1 cellular context compared by ENCODE assay signal in genomic region chr9:127163409-127163808, GRCh38.
TF ChIP-seq lines count a peak whose summit lies in the region.

No MANE protein-coding gene starts in this region.

TF ChIP-seq in GM12878, 131 proteins besides CTCF, POLR2A, EP300 and RAD21 (continued from another document):
- peak; percentile 28; the same call in 1 of the 2 replicates for TF ChIP-seq ZNF687 (IDR thresholded peaks at IDR 0.05)
- peak in 1 of 2 experiments; percentile 60; a peak in 2 of 4 replicates for TF ChIP-seq ETV6 (conservative IDR thresholded peaks at IDR 0.05 in 1 of 2, IDR thresholded peaks at IDR 0.05 in 1 of 2; ENCODE audit: borderline replicate concordance in 1 of 2, low read depth in 1 of 2)
- no peak for TF ChIP-seq USF1 (IDR thresholded peaks at IDR 0.05; ENCODE audit: borderline replicate concordance, extremely low read length, insufficient read depth, low read depth, low read length)
- TF ChIP-seq FOS (IDR thresholded peaks at IDR 0.05; ENCODE audit: borderline replicate concordance, extremely low read depth, insufficient read length), result no peak
- TF ChIP-seq SREBF2 (IDR thresholded peaks at IDR 0.05; ENCODE audit: low read length), result no peak
- no peak for TF ChIP-seq SMARCA5 (IDR thresholded peaks at IDR 0.05)
- no peak for TF ChIP-seq SMAD5 (IDR thresholded peaks at IDR 0.05; ENCODE audit: low read depth)
- TF ChIP-seq SUPT20H (IDR thresholded peaks at IDR 0.05; ENCODE audit: borderline replicate concordance, control insufficient read depth, low read depth, low read length), result no peak
- no peak for TF ChIP-seq RAD51 (IDR thresholded peaks at IDR 0.05)
- TF ChIP-seq, protein P1, sequence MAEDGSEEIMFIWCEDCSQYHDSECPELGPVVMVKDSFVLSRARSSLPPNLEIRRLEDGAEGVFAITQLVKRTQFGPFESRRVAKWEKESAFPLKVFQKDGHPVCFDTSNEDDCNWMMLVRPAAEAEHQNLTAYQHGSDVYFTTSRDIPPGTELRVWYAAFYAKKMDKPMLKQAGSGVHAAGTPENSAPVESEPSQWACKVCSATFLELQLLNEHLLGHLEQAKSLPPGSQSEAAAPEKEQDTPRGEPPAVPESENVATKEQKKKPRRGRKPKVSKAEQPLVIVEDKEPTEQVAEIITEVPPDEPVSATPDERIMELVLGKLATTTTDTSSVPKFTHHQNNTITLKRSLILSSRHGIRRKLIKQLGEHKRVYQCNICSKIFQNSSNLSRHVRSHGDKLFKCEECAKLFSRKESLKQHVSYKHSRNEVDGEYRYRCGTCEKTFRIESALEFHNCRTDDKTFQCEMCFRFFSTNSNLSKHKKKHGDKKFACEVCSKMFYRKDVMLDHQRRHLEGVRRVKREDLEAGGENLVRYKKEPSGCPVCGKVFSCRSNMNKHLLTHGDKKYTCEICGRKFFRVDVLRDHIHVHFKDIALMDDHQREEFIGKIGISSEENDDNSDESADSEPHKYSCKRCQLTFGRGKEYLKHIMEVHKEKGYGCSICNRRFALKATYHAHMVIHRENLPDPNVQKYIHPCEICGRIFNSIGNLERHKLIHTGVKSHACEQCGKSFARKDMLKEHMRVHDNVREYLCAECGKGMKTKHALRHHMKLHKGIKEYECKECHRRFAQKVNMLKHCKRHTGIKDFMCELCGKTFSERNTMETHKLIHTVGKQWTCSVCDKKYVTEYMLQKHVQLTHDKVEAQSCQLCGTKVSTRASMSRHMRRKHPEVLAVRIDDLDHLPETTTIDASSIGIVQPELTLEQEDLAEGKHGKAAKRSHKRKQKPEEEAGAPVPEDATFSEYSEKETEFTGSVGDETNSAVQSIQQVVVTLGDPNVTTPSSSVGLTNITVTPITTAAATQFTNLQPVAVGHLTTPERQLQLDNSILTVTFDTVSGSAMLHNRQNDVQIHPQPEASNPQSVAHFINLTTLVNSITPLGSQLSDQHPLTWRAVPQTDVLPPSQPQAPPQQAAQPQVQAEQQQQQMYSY (CRISPR knock-in tag; IDR thresholded peaks at IDR 0.05), result no peak
- TF ChIP-seq EGR1 (IDR thresholded peaks at IDR 0.05; ENCODE audit: borderline replicate concordance in 1 of 2, low read depth in 2 of 2, low read length in 2 of 2), result no peak
- TF ChIP-seq SPI1 (IDR thresholded peaks at IDR 0.05; ENCODE audit: borderline replicate concordance, insufficient read depth, low read depth, low read length), result peak; percentile 34; the same call in 1 of the 2 replicates
- TF ChIP-seq RFX5 (IDR thresholded peaks at IDR 0.05; ENCODE audit: low read depth, low read length), result no peak
- TF ChIP-seq TBL1XR1 (IDR thresholded peaks at IDR 0.05; ENCODE audit: low read depth, low read length), result no peak
- peak; percentile 32; the same call in 1 of the 2 replicates for TF ChIP-seq IKZF1 (conservative IDR thresholded peaks at IDR 0.05)
- TF ChIP-seq SRF (IDR thresholded peaks at IDR 0.05; ENCODE audit: low read depth in 2 of 2, low read length in 2 of 2), result no peak
- TF ChIP-seq RUNX3 (IDR thresholded peaks at IDR 0.05; ENCODE audit: low read length), result peak; percentile 3; the same call in 1 of the 2 replicates
- no peak for TF ChIP-seq SIX5 (IDR thresholded peaks at IDR 0.05; ENCODE audit: low read depth, low read length, severe bottlenecking)
- no peak for TF ChIP-seq BMI1 (IDR thresholded peaks at IDR 0.05; ENCODE audit: borderline replicate concordance)
- no peak for TF ChIP-seq PML (IDR thresholded peaks at IDR 0.05; ENCODE audit: low read length)
